Comparison of ENCODE assay signal across 16 cellular contexts in genomic region chr1:155082941-155083541, GRCh38. TPM values are rescaled to one million over a fixed set of nuclear protein-coding genes. Genes with fewer than 3 reads are reported as not detected.
A peak's percentile ranks its signal among the peaks of the same experiment; 100 is the strongest.
DNase-seq lines count a peak whose midpoint lies in the region; ATAC-seq and TF ChIP-seq lines count a peak whose summit lies in the region.
"Had no signal": no experiment of that assay in that cellular context is flagged by ENCODE, and none has a peak within 500 bp of the region (broad histone marks: within the 10 kb centered on the region; RNA-seq: fewer than 3 reads in every experiment).

No MANE protein-coding gene starts in this region.

- peaks cover 0 to 3% (median 0%) of the 10 kb centered on the region in 7 donors for H3K9me3 Mint-ChIP-seq in naive B cell
- H3K9me3 Mint-ChIP-seq: endodermal cell had no signal

- in situ Hi-C loops in gastrocnemius medialis (cut with MboI; ENCODE audit: low sequenced_read_pairs in 4 of 4): no loop called here

- H3K27me3 ChIP-seq in heart left ventricle (peaks cover 38 to 59% (median 49%) of the 10 kb centered on the region in 9 donors), colonic mucosa (peaks cover 23% of the 10 kb centered on the region), A673 (replicated peaks; ENCODE audit: insufficient read depth, low read depth, low read length, poor library complexity) (peaks cover 23% of the 10 kb centered on the region), gastrocnemius medialis (peaks cover 51 to 56% (median 54%) of the 10 kb centered on the region in 3 donors)

- no peak overlapping the region for H3K27ac ChIP-seq in heart left ventricle
- peak overlapping the region; percentile 95 for H3K27ac ChIP-seq in colonic mucosa
- H3K27ac ChIP-seq in A673 (ENCODE audit: low read depth, low read length, poor library complexity, severe bottlenecking): no peak overlapping the region
- H3K27ac ChIP-seq in gastrocnemius medialis: no peak overlapping the region
- H3K27ac ChIP-seq: HL-60, ovary had no signal

- intact Hi-C loops in left ventricle myocardium superior (cut with micrococcal nuclease): no loop called here
- intact Hi-C loops in heart left ventricle (cut with DNase I): loop anchor here in 5 of 10 donors (5.0 to 10.0 kb wide), 7 partner anchors 36 to 528 kb away; partner anchors contain the start of genes PYGO2 (in 2 of the 5), PBXIP1 (in 1 of the 5) and UBE2Q1 (in 1 of the 5)
- intact Hi-C loops in colonic mucosa (cut with DNase I): no loop called here
- intact Hi-C loops in A673 (cut with micrococcal nuclease; ENCODE audit: unreplicated experiment): loop anchor here (5.0 kb wide), 1 partner anchor 81 kb away; the partner anchor contains the start of gene ZBTB7B
- intact Hi-C loops in gastrocnemius medialis (cut with DNase I; ENCODE audit: low total_unique reads): no loop called here

- H3K27me3 Mint-ChIP-seq in naive B cell: peaks cover 35 to 47% (median 47%) of the 10 kb centered on the region in 3 donors

- H3K27ac Mint-ChIP-seq in naive B cell: no peak overlapping the region
- H3K27ac Mint-ChIP-seq: endodermal cell had no signal

- peaks cover 59 to 68% (median 60%) of the 10 kb centered on the region in 3 donors for H3K4me1 Mint-ChIP-seq in naive B cell

- TF ChIP-seq POLR2A in heart left ventricle (IDR thresholded peaks at IDR 0.05) (no peak), gastrocnemius medialis (IDR thresholded peaks at IDR 0.05) (no peak)

- DNase-seq in left ventricle myocardium superior (peak; percentile 23), heart left ventricle (no peak), colonic mucosa (peak; percentile 87), naive B cell (no peak), NCI-H1417 (lab: John Stamatoyannopoulos, UW) (no peak), KG1 (lab: John Stamatoyannopoulos, UW) (no peak), A673 (ENCODE audit: low spot score) (no peak), gastrocnemius medialis (no peak)
- DNase-seq: MG63, trophoblast cell had no signal

- H3K9me3 ChIP-seq in heart left ventricle (no peaks in the 10 kb centered on the region), colonic mucosa (no peaks in the 10 kb centered on the region), A673 (ENCODE audit: low read depth, low read length, poor library complexity, severe bottlenecking) (no peaks in the 10 kb centered on the region), gastrocnemius medialis (no peaks in the 10 kb centered on the region)
- H3K9me3 ChIP-seq: MG63, ovary had no signal

- H3K36me3 ChIP-seq in heart left ventricle (no peaks in the 10 kb centered on the region), colonic mucosa (no peaks in the 10 kb centered on the region), A673 (ENCODE audit: insufficient read depth, low read length, poor library complexity, severe bottlenecking) (no peaks in the 10 kb centered on the region), gastrocnemius medialis (no peaks in the 10 kb centered on the region)
- H3K36me3 ChIP-seq: MG63, ovary had no signal

- BruUV-seq in A673 (replicated peaks; lab: Mats Ljungman, UMichigan): no TSS peak

- TF ChIP-seq CTCF in heart left ventricle (IDR thresholded peaks at IDR 0.05) (no peak), colonic mucosa (IDR thresholded peaks at IDR 0.05) (no peak), A673 (conservative IDR thresholded peaks at IDR 0.05; ENCODE audit: low read depth, low read length) (no peak), gastrocnemius medialis (IDR thresholded peaks at IDR 0.05 in 4 of 5, conservative IDR thresholded peaks at IDR 0.05 in 1 of 5) (no peak)

- POLR2A ChIA-PET in A673 (lab: Charles Lee; ENCODE audit: low non-redundant PET): no interaction called here

- H3K4me3 ChIP-seq in heart left ventricle (no peak overlapping the region), colonic mucosa (peak overlapping the region; percentile 48), A673 (ENCODE audit: low read depth, low read length, poor library complexity, severe bottlenecking) (no peak overlapping the region), gastrocnemius medialis (no peak overlapping the region)
- H3K4me3 ChIP-seq: MG63, ovary had no signal

- peak overlapping the region; percentile 64 to 86 for H3K9ac ChIP-seq in colonic mucosa (ENCODE audit: low read depth in 2 of 2, low read length in 2 of 2)

- WGBS in heart left ventricle, 4 donors: 49 to 67% (median 62%) methylated on average over 7 to 8 of the region's 8 CpGs

- peaks cover 0 to 8% of the 10 kb centered on the region in 2 donors for H3K36me3 Mint-ChIP-seq in naive B cell

- CTCF ChIA-PET in A673 (lab: Charles Lee): no interaction called here

- H3K4me1 ChIP-seq in heart left ventricle: peaks cover 13 to 80% (median 58%) of the 10 kb centered on the region in 12 donors
- H3K4me1 ChIP-seq in colonic mucosa: peaks cover 49% of the 10 kb centered on the region
- H3K4me1 ChIP-seq in A673 (ENCODE audit: insufficient read depth, low read length, poor library complexity, severe bottlenecking): peaks cover 55% of the 10 kb centered on the region
- H3K4me1 ChIP-seq in gastrocnemius medialis: peaks cover 46 to 54% of the 10 kb centered on the region in 2 donors

- ATAC-seq in left ventricle myocardium superior (no peak), heart left ventricle (no peak), naive B cell (ENCODE audit: low read depth in 2 of 2) (no peak), gastrocnemius medialis (no peak)
- ATAC-seq: left lobe of liver had no signal

- peak overlapping the region; percentile 20 to 90 (median 74) for H3K4me3 Mint-ChIP-seq in naive B cell

RNA-seq across cellular contexts. Expression of gene EFNA3, which starts 4.4 kb away (rescaled TPM):
- 1.1 TPM for total RNA-seq in left ventricle myocardium superior
- 1 to 10 TPM in 2 of 9 donors, under 1 TPM in 7; 0.20 to 2.4 (median 0.61) TPM for total RNA-seq in heart left ventricle
- polyA plus RNA-seq in heart left ventricle: 1 to 10 TPM in 1 of 2 donors, under 1 TPM in 1; 0.61 to 1.9 TPM
- 10 to 100 TPM; 12.7 to 21.4 TPM for total RNA-seq in colonic mucosa
- 1 to 10 TPM in 3 of 6 donors, under 1 TPM in 2, not detected in 1; 0.54 to 2.9 (median 2.1) TPM for polyA plus RNA-seq in naive B cell (ENCODE audit: low read depth in 6 of 6)
- 5.8 and 8.9 TPM in 2 replicates for total RNA-seq in A673 (2021)
- total RNA-seq in gastrocnemius medialis: 1 to 10 TPM in 2 of 4 donors, under 1 TPM in 1, not detected in 1; 0.55 to 1.8 (median 1.6) TPM

RNA-seq across cellular contexts. Expression of gene EFNA4, which starts 19.5 kb away (rescaled TPM):
- total RNA-seq in left ventricle myocardium superior: 2.3 TPM
- 1 to 10 TPM; 1.1 to 3.3 (median 2.2) TPM for total RNA-seq in heart left ventricle
- polyA plus RNA-seq in heart left ventricle: 1 to 10 TPM; 2.0 to 4.8 TPM
- total RNA-seq in colonic mucosa: 10 to 100 TPM; 26.1 to 27.2 TPM
- polyA plus RNA-seq in naive B cell (ENCODE audit: low read depth in 6 of 6): 1 to 10 TPM in 5 of 6 donors, not detected in 1; 2.6 to 6.0 (median 3.3) TPM
- total RNA-seq in A673 (2021): 17.0 and 18.8 TPM in 2 replicates
- total RNA-seq in gastrocnemius medialis: under 1 TPM; 0.41 to 0.87 (median 0.80) TPM

RNA-seq across cellular contexts. Expression of gene ADAM15, which starts 31.9 kb away (rescaled TPM):
- total RNA-seq in left ventricle myocardium superior: 84.2 TPM
- total RNA-seq in heart left ventricle: 100 to 1,000 TPM in 3 of 9 donors, 10 to 100 TPM in 6; 55.8 to 199 (median 67.5) TPM
- 100 to 1,000 TPM; 112 to 113 TPM for polyA plus RNA-seq in heart left ventricle
- total RNA-seq in colonic mucosa: 100 to 1,000 TPM; 101 to 228 TPM
- polyA plus RNA-seq in naive B cell (ENCODE audit: low read depth in 6 of 6): 1 to 10 TPM; 2.8 to 8.8 (median 7.0) TPM
- 36.3 and 48.5 TPM in 2 replicates for total RNA-seq in A673 (2021)
- 10 to 100 TPM; 30.3 to 42.8 (median 36.9) TPM for total RNA-seq in gastrocnemius medialis

RNA-seq across cellular contexts. Expression of gene EFNA1, which starts 44.6 kb away (rescaled TPM):
- total RNA-seq in left ventricle myocardium superior: 51.0 TPM
- 10 to 100 TPM; 22.8 to 51.8 (median 37.2) TPM for total RNA-seq in heart left ventricle
- polyA plus RNA-seq in heart left ventricle: 100 to 1,000 TPM in 1 of 2 donors, 10 to 100 TPM in 1; 31.6 to 103 TPM
- total RNA-seq in colonic mucosa: 100 to 1,000 TPM in 1 of 2 donors, 10 to 100 TPM in 1; 61.3 to 125 TPM
- under 1 TPM in 3 of 6 donors, not detected in 3; 0.18 to 0.82 (median 0.56) TPM for polyA plus RNA-seq in naive B cell (ENCODE audit: low read depth in 6 of 6)
- total RNA-seq in A673 (2021): 0.90 and 1.0 TPM in 2 replicates
- 10 to 100 TPM; 12.6 to 35.1 (median 14.4) TPM for total RNA-seq in gastrocnemius medialis

RNA-seq across cellular contexts. Expression of gene DCST1, which starts 49.4 kb away (rescaled TPM):
- total RNA-seq in left ventricle myocardium superior (not detected), heart left ventricle (not detected), colonic mucosa (not detected), A673 (2021) (not detected in 2 replicates), gastrocnemius medialis (under 1 TPM in 2 of 4 donors, not detected in 2; 0.13 to 0.35 TPM)
- polyA plus RNA-seq in heart left ventricle (not detected), naive B cell (ENCODE audit: low read depth in 6 of 6) (not detected)
- total RNA-seq: Daoy, endodermal cell had no signal
- polyA plus RNA-seq: AG04450 had no signal

Comparison
In these comparisons a context has a peak if more than half of its experiments do, and no peak if none do; other contexts are left out.
1. DNase-seq: peak in left ventricle myocardium superior (single experiment) and colonic mucosa (single experiment); none in heart left ventricle (0 of 5), naive B cell (single experiment), NCI-H1417 (0 of 3), KG1 (single experiment), A673 (single experiment) and gastrocnemius medialis (0 of 2).